Comparison of ENCODE assay signal across 14 cellular contexts in genomic region chr12:108727868-108728735, GRCh38. TPM values are rescaled to one million over a fixed set of nuclear protein-coding genes. Genes with fewer than 3 reads are reported as not detected.
DNase-seq lines count a peak whose midpoint lies in the region; ATAC-seq and TF ChIP-seq lines count a peak whose summit lies in the region.
"Had no signal": no experiment of that assay in that cellular context is flagged by ENCODE, and none has a peak within 500 bp of the region (broad histone marks: within the 10 kb centered on the region; RNA-seq: fewer than 3 reads in every experiment).

No MANE protein-coding gene starts in this region.

- H3K9me3 ChIP-seq in BLaER1 treated with 17β-estradiol and CSF1 and Interleukin-3, amounts not matched to agents 10 nM and 100 nM (replicated peaks in 1 of 11), result no peaks in the 10 kb centered on the region
- H3K9me3 ChIP-seq in psoas muscle (no peaks in the 10 kb centered on the region), aorta (ENCODE audit: control insufficient read depth, low read length) (no peaks in the 10 kb centered on the region)

- H3K27me3 ChIP-seq in BLaER1 treated with 17β-estradiol and CSF1 and Interleukin-3, amounts not matched to agents 10 nM and 100 nM, result no peaks in the 10 kb centered on the region
- H3K27me3 ChIP-seq in psoas muscle (ENCODE audit: insufficient read depth in 3 of 3, low read length in 2 of 3), result no peaks in the 10 kb centered on the region
- no peaks in the 10 kb centered on the region for H3K27me3 ChIP-seq in aorta (ENCODE audit: control insufficient read depth in 1 of 2, insufficient read depth in 2 of 2, low read length in 1 of 2)
- H3K27me3 ChIP-seq in dorsolateral prefrontal cortex, result no peaks in the 10 kb centered on the region

- no peak overlapping the region for H3K27ac Mint-ChIP-seq in activated T-helper 2 cell treated with anti-CD3 and anti-CD28 coated beads, Interferon-gamma antibody, Interleukin-2, Interleukin-4, amounts not matched to agents 10 μg/mL and 5 μg/mL and 100 μg/mL, durations not matched to agents 14 hours and 24 hours and 36 hours
- H3K27ac Mint-ChIP-seq: activated CD4-positive, alpha-beta memory T cell treated with anti-CD3 and anti-CD28 coated beads, Interleukin-2, amount 10 ng/mL, durations not matched to agents 7 days and 5 days; activated naive CD8-positive, alpha-beta T cell treated with anti-CD3 and anti-CD28 coated beads, Interleukin-2, amount 50 U/mL, for 24 hours; T-cell had no signal

- WGBS in psoas muscle, 3 donors, result 49 to 72% (median 50%) methylated on average over 7 of the region's 7 CpGs
- 38 to 47% methylated on average over 7 of the region's 7 CpGs for WGBS in aorta, 2 donors

- peaks cover 69 to 81% (median 75%) of the 10 kb centered on the region in 10 experiments for H3K4me1 ChIP-seq in BLaER1 treated with 17β-estradiol and CSF1 and Interleukin-3, amounts not matched to agents 10 nM and 100 nM
- H3K4me1 ChIP-seq in psoas muscle (peaks cover 66% of the 10 kb centered on the region), aorta (ENCODE audit: control insufficient read depth in 1 of 2, insufficient read depth in 2 of 2, low read length in 2 of 2) (peaks cover 2 to 8% of the 10 kb centered on the region in 2 donors)

- H3K4me3 Mint-ChIP-seq in activated T-helper 2 cell treated with anti-CD3 and anti-CD28 coated beads, Interferon-gamma antibody, Interleukin-2, Interleukin-4, amounts not matched to agents 10 μg/mL and 5 μg/mL and 100 μg/mL, durations not matched to agents 14 hours and 24 hours and 36 hours (ENCODE audit: low read depth), result no peak overlapping the region
- H3K4me3 Mint-ChIP-seq: activated CD4-positive, alpha-beta memory T cell treated with anti-CD3 and anti-CD28 coated beads, Interleukin-2, amount 10 ng/mL, durations not matched to agents 7 days and 5 days; activated naive CD8-positive, alpha-beta T cell treated with anti-CD3 and anti-CD28 coated beads, Interleukin-2, amount 50 U/mL, for 24 hours; T-cell had no signal

- H3K4me3 ChIP-seq in BLaER1 treated with 17β-estradiol and CSF1 and Interleukin-3, amounts not matched to agents 10 nM and 100 nM, result peak overlapping the region in 3 of 10 experiments; percentile 90 to 96 (median 91); a peak in 5 of 20 replicates
- peak overlapping the region; percentile 96 for H3K4me3 ChIP-seq in fibroblast of the aortic adventitia (ENCODE audit: low read depth, low read length)
- peak overlapping the region; percentile 74 for H3K4me3 ChIP-seq in psoas muscle
- H3K4me3 ChIP-seq in aorta (ENCODE audit: low read length in 2 of 2), result no peak overlapping the region
- H3K4me3 ChIP-seq in dorsolateral prefrontal cortex, result peak overlapping the region in 27 of 59 donors; percentile 64 to 97 (median 89)

- peak overlapping the region; percentile 66 to 96 (median 91); a peak in 21 of 22 replicates for H3K4me2 ChIP-seq in BLaER1 treated with 17β-estradiol and CSF1 and Interleukin-3, amounts not matched to agents 10 nM and 100 nM

- TF ChIP-seq CTCF in fibroblast of the aortic adventitia (IDR thresholded peaks at IDR 0.05; ENCODE audit: insufficient read depth, low read length) (no peak), psoas muscle (IDR thresholded peaks at IDR 0.05) (no peak), dorsolateral prefrontal cortex (IDR thresholded peaks at IDR 0.05 in 54 of 56, conservative IDR thresholded peaks at IDR 0.05 in 2 of 56; ENCODE audit: low read depth in 1 of 56, partially characterized antibody in 56 of 56) (no peak)

- H3K4me1 Mint-ChIP-seq in activated T-helper 2 cell treated with anti-CD3 and anti-CD28 coated beads, Interferon-gamma antibody, Interleukin-2, Interleukin-4, amounts not matched to agents 10 μg/mL and 5 μg/mL and 100 μg/mL, durations not matched to agents 14 hours and 24 hours and 36 hours (ENCODE audit: low read depth), result peaks cover 61% of the 10 kb centered on the region

- ATAC-seq in psoas muscle (no peak), aorta (ENCODE audit: low FRiP score) (no peak), HG02763 (IDR thresholded peaks at IDR 0.05; ENCODE audit: unreplicated experiment) (no peak)
- ATAC-seq: activated naive CD8-positive, alpha-beta T cell treated with anti-CD3 and anti-CD28 coated beads, Interleukin-2, amount 50 U/mL, for 24 hours; T-cell had no signal

- H3K27ac ChIP-seq in BLaER1 treated with 17β-estradiol and CSF1 and Interleukin-3, amounts not matched to agents 10 nM and 100 nM, result peak overlapping the region in 3 of 11 experiments; percentile 1 to 92 (median 26); a peak in 3 of 22 replicates
- H3K27ac ChIP-seq in psoas muscle (peak overlapping the region; percentile 99), aorta (ENCODE audit: low read depth in 1 of 2, low read length in 2 of 2) (no peak overlapping the region), dorsolateral prefrontal cortex (peak overlapping the region in 10 of 59 donors; percentile 1 to 98 (median 94))

- intact Hi-C loops in psoas muscle (cut with DNase I), result loop anchor here in 1 of 2 donors (5.0 kb wide), 2 partner anchors 56 to 69 kb away; no protein-coding TSS in a partner anchor
- intact Hi-C loops in aorta (cut with DNase I), result loop anchor here in 1 of 2 donors (2.0 to 10.0 kb wide), 3 partner anchors 36 to 107 kb away; no protein-coding TSS in a partner anchor
- intact Hi-C loops in dorsolateral prefrontal cortex (cut with DNase I), result no loop called here
- intact Hi-C loops in activated T-helper 2 cell treated with anti-CD3 and anti-CD28 coated beads, Interferon-gamma antibody, Interleukin-2, Interleukin-4, amounts not matched to agents 10 μg/mL and 5 μg/mL and 100 μg/mL, durations not matched to agents 14 hours and 24 hours and 36 hours (cut with micrococcal nuclease), result no loop called here

- peaks cover 4% of the 10 kb centered on the region for H3K27me3 Mint-ChIP-seq in activated T-helper 2 cell treated with anti-CD3 and anti-CD28 coated beads, Interferon-gamma antibody, Interleukin-2, Interleukin-4, amounts not matched to agents 10 μg/mL and 5 μg/mL and 100 μg/mL, durations not matched to agents 14 hours and 24 hours and 36 hours (ENCODE audit: low read depth)
- H3K27me3 Mint-ChIP-seq: activated naive CD8-positive, alpha-beta T cell treated with anti-CD3 and anti-CD28 coated beads, Interleukin-2, amount 50 U/mL, for 24 hours; T-cell had no signal

- DNase-seq in RKO (ENCODE audit: low spot score), result peak; percentile 51
- DNase-seq in fibroblast of the aortic adventitia (ENCODE audit: low read depth), result no peak
- no peak for DNase-seq in psoas muscle
- no peak for DNase-seq in aorta
- no peak for DNase-seq in dorsolateral prefrontal cortex
- DNase-seq in activated T-helper 2 cell treated with anti-CD3 and anti-CD28 coated beads, Interferon-gamma antibody, Interleukin-2, Interleukin-4, amounts not matched to agents 10 μg/mL and 5 μg/mL and 100 μg/mL, durations not matched to agents 14 hours and 24 hours and 36 hours (ENCODE audit: low spot score), result no peak
- DNase-seq: activated CD4-positive, alpha-beta memory T cell treated with anti-CD3 and anti-CD28 coated beads, Interleukin-2, amount 10 ng/mL, durations not matched to agents 7 days and 5 days; activated naive CD8-positive, alpha-beta T cell treated with anti-CD3 and anti-CD28 coated beads, Interleukin-2, amount 50 U/mL, for 24 hours; C1 segment of cervical spinal cord; NCI-H1048; NCI-H774; T-cell had no signal

- peaks cover 0 to 69% (median 39%) of the 10 kb centered on the region in 11 experiments; a peak in 17 of 22 replicates for H4K20me1 ChIP-seq in BLaER1 treated with 17β-estradiol and CSF1 and Interleukin-3, amounts not matched to agents 10 nM and 100 nM

- H3K9ac ChIP-seq in BLaER1 treated with 17β-estradiol and CSF1 and Interleukin-3, amounts not matched to agents 10 nM and 100 nM, result peak overlapping the region in 3 of 11 experiments; percentile 4 to 96 (median 96); a peak in 5 of 22 replicates

- no peaks in the 10 kb centered on the region for H3K9me3 Mint-ChIP-seq in activated T-helper 2 cell treated with anti-CD3 and anti-CD28 coated beads, Interferon-gamma antibody, Interleukin-2, Interleukin-4, amounts not matched to agents 10 μg/mL and 5 μg/mL and 100 μg/mL, durations not matched to agents 14 hours and 24 hours and 36 hours
- H3K9me3 Mint-ChIP-seq: activated CD4-positive, alpha-beta memory T cell treated with anti-CD3 and anti-CD28 coated beads, Interleukin-2, amount 10 ng/mL, durations not matched to agents 7 days and 5 days; activated naive CD8-positive, alpha-beta T cell treated with anti-CD3 and anti-CD28 coated beads, Interleukin-2, amount 50 U/mL, for 24 hours; T-cell had no signal

- H3K36me3 ChIP-seq in BLaER1 treated with 17β-estradiol and CSF1 and Interleukin-3, amounts not matched to agents 10 nM and 100 nM, result peaks cover 0 to 9% (median 0%) of the 10 kb centered on the region in 11 experiments; a peak in 5 of 22 replicates
- H3K36me3 ChIP-seq in psoas muscle (ENCODE audit: insufficient read depth in 1 of 2, low read depth in 1 of 2) (no peaks in the 10 kb centered on the region), aorta (ENCODE audit: control insufficient read depth in 1 of 2, insufficient read depth in 2 of 2, low read length in 1 of 2) (no peaks in the 10 kb centered on the region)

- peaks cover 5% of the 10 kb centered on the region for H3K36me3 Mint-ChIP-seq in activated T-helper 2 cell treated with anti-CD3 and anti-CD28 coated beads, Interferon-gamma antibody, Interleukin-2, Interleukin-4, amounts not matched to agents 10 μg/mL and 5 μg/mL and 100 μg/mL, durations not matched to agents 14 hours and 24 hours and 36 hours (ENCODE audit: low read depth)
- H3K36me3 Mint-ChIP-seq: T-cell had no signal

RNA-seq across cellular contexts. Expression of gene CORO1C, which starts 3.2 kb away (rescaled TPM):
- total RNA-seq in fibroblast of the aortic adventitia (ENCODE audit: low replicate concordance) (202 and 234 TPM in 2 replicates), psoas muscle (10 to 100 TPM; 32.4 to 67.1 (median 59.2) TPM), aorta (100 to 1,000 TPM; 207 to 387 TPM), dorsolateral prefrontal cortex (100 to 1,000 TPM in 112 of 120 experiments, 10 to 100 TPM in 8; 87.2 to 202 (median 122) TPM)
- polyA plus RNA-seq in psoas muscle (10 to 100 TPM; 16.9 to 40.5 (median 19.4) TPM), aorta (100 to 1,000 TPM in 1 of 2 donors, 10 to 100 TPM in 1; 68.0 to 145 TPM)
- 81.5 and 88.8 TPM in 2 replicates for total RNA-seq in activated T-helper 2 cell treated with anti-CD3 and anti-CD28 coated beads, Interferon-gamma antibody, Interleukin-2, Interleukin-4, amounts not matched to agents 10 μg/mL and 5 μg/mL and 100 μg/mL, durations not matched to agents 14 hours and 24 hours and 36 hours

Comparison
In these comparisons a context has a peak if more than half of its experiments do, and no peak if none do; other contexts are left out.
1. H3K4me3 ChIP-seq: peak in fibroblast of the aortic adventitia (single experiment) and psoas muscle (single experiment); none in aorta (0 of 2).